1 cellular context compared by ENCODE assay signal in genomic region chr2:55157474-55157884, GRCh38.
TF ChIP-seq lines count a peak whose summit lies in the region.

No MANE protein-coding gene starts in this region.

TF ChIP-seq in K562, 482 proteins besides CTCF, POLR2A, EP300 and RAD21 (continued from another document and continues in another):
- peak; percentile 42; the same call in 1 of the 2 replicates for TF ChIP-seq DMBX1 (CRISPR knock-in tag; IDR thresholded peaks at IDR 0.05; ENCODE audit: borderline replicate concordance)
- peak; percentile 62 for TF ChIP-seq CBFA2T3 (IDR thresholded peaks at IDR 0.05)
- TF ChIP-seq ESRRB (CRISPR knock-in tag; IDR thresholded peaks at IDR 0.05; ENCODE audit: borderline replicate concordance): no peak
- no peak for TF ChIP-seq TCF15 (CRISPR knock-in tag; IDR thresholded peaks at IDR 0.05)
- no peak for TF ChIP-seq PTTG1 (tag; IDR thresholded peaks at IDR 0.05; ENCODE audit: low read depth)
- TF ChIP-seq ERF (CRISPR knock-in tag; IDR thresholded peaks at IDR 0.05): no peak
- TF ChIP-seq CTBP1 (IDR thresholded peaks at IDR 0.05; ENCODE audit: borderline replicate concordance): no peak
- no peak for TF ChIP-seq TAF15 (IDR thresholded peaks at IDR 0.05; ENCODE audit: low read depth, low read length)
- 0 out of 2 replicates have a peak, but pooled peaks have one; percentile 23 for TF ChIP-seq EP400 (IDR thresholded peaks at IDR 0.05)
- no peak for TF ChIP-seq HMGN3 (IDR thresholded peaks at IDR 0.05; ENCODE audit: borderline replicate concordance, extremely low read depth, insufficient read length, low read depth, low read length)
- TF ChIP-seq SNIP1 (IDR thresholded peaks at IDR 0.05; ENCODE audit: low read depth): no peak
- no peak for TF ChIP-seq BRD9 (IDR thresholded peaks at IDR 0.05; ENCODE audit: low read depth, partially characterized antibody)
- TF ChIP-seq CREB1 (IDR thresholded peaks at IDR 0.05): no peak
- TF ChIP-seq CREB1 (CRISPR knock-in tag; IDR thresholded peaks at IDR 0.05): no peak
- TF ChIP-seq NR3C1 (CRISPR knock-in tag; IDR thresholded peaks at IDR 0.05): no peak
- TF ChIP-seq HMBOX1 (IDR thresholded peaks at IDR 0.05): 0 out of 2 replicates have a peak, but pooled peaks have one; percentile 58
- TF ChIP-seq ZBTB12 (CRISPR knock-in tag; IDR thresholded peaks at IDR 0.05): no peak
- TF ChIP-seq PTRF (tag; IDR thresholded peaks at IDR 0.05): 0 out of 2 replicates have a peak, but pooled peaks have one; percentile 7
- TF ChIP-seq E4F1 (CRISPR knock-in tag; IDR thresholded peaks at IDR 0.05; ENCODE audit: borderline replicate concordance): no peak
- TF ChIP-seq ZNF655 (CRISPR knock-in tag; IDR thresholded peaks at IDR 0.05): no peak
- TF ChIP-seq SFPQ (IDR thresholded peaks at IDR 0.05; ENCODE audit: low read depth, low read length): no peak
- no peak for TF ChIP-seq RFX7 (CRISPR knock-in tag; IDR thresholded peaks at IDR 0.05)
- TF ChIP-seq FOXO4 (CRISPR knock-in tag; IDR thresholded peaks at IDR 0.05): no peak
- TF ChIP-seq PTBP1 (IDR thresholded peaks at IDR 0.05; ENCODE audit: low read depth, low read length): no peak
- no peak for TF ChIP-seq ZNF584 (CRISPR knock-in tag; IDR thresholded peaks at IDR 0.05; ENCODE audit: low read depth)
- no peak for TF ChIP-seq YBX1 (IDR thresholded peaks at IDR 0.05)
- TF ChIP-seq CC2D1A (IDR thresholded peaks at IDR 0.05): no peak
- TF ChIP-seq HMGXB4 (CRISPR knock-in tag; IDR thresholded peaks at IDR 0.05): no peak
- no peak for TF ChIP-seq RBM22 (IDR thresholded peaks at IDR 0.05; ENCODE audit: low read depth, low read length, poor library complexity, severe bottlenecking)
- peak; percentile 26; the same call in 1 of the 2 replicates for TF ChIP-seq CEBPB (tag; IDR thresholded peaks at IDR 0.05)
- TF ChIP-seq DPF2 (IDR thresholded peaks at IDR 0.05): peak; percentile 43
- TF ChIP-seq MAZ (CRISPR knock-in tag; conservative IDR thresholded peaks at IDR 0.05 in 1 of 2, IDR thresholded peaks at IDR 0.05 in 1 of 2): peak; percentile 48 to 52; a peak in 2 of 4 replicates
- TF ChIP-seq CREB3 (tag; conservative IDR thresholded peaks at IDR 0.05; ENCODE audit: low read depth): 0 out of 2 replicates have a peak, but pooled peaks have one; percentile 52
- TF ChIP-seq SLC30A9 (CRISPR knock-in tag; IDR thresholded peaks at IDR 0.05): no peak
- 0 out of 2 replicates have a peak, but pooled peaks have one; percentile 21 for TF ChIP-seq MYNN (IDR thresholded peaks at IDR 0.05)
- TF ChIP-seq MYNN (CRISPR knock-in tag; IDR thresholded peaks at IDR 0.05): no peak
- TF ChIP-seq HINFP (tag; conservative IDR thresholded peaks at IDR 0.05; ENCODE audit: low read depth): no peak
- no peak for TF ChIP-seq KLF10 (CRISPR knock-in tag; IDR thresholded peaks at IDR 0.05)
- no peak for TF ChIP-seq ZNF146 (CRISPR knock-in tag; IDR thresholded peaks at IDR 0.05; ENCODE audit: unreplicated experiment)
- TF ChIP-seq AFF1 (IDR thresholded peaks at IDR 0.05; ENCODE audit: low read depth in 1 of 2, partially characterized antibody in 2 of 2): peak in 1 of 2 experiments; percentile 46
- TF ChIP-seq DNMT1 (IDR thresholded peaks at IDR 0.05): no peak
- 0 out of 2 replicates have a peak, but pooled peaks have one; percentile 10 for TF ChIP-seq MYC (IDR thresholded peaks at IDR 0.05; ENCODE audit: low read depth, low read length)
- no peak for TF ChIP-seq MYC (CRISPR knock-in tag; IDR thresholded peaks at IDR 0.05; ENCODE audit: borderline replicate concordance, low read depth)
- 0 out of 2 replicates have a peak, but pooled peaks have one; percentile 38 for TF ChIP-seq SOX6 (IDR thresholded peaks at IDR 0.05)
- TF ChIP-seq SMAD4 (CRISPR knock-in tag; conservative IDR thresholded peaks at IDR 0.05): peak; percentile 67
- TF ChIP-seq RBM17 (IDR thresholded peaks at IDR 0.05; ENCODE audit: borderline replicate concordance, low read depth, low read length): no peak
- TF ChIP-seq NCOR1 (IDR thresholded peaks at IDR 0.05): 0 out of 2 replicates have a peak, but pooled peaks have one; percentile 6
- TF ChIP-seq C11orf30 (IDR thresholded peaks at IDR 0.05; ENCODE audit: low read depth): no peak
